In genomic region chr9:129885670-129886106, GRCh38 we compare ENCODE assay signal across 8 cellular contexts. TPM values are rescaled to one million over a fixed set of nuclear protein-coding genes. Genes with fewer than 3 reads are reported as not detected.
DNase-seq lines count a peak whose midpoint lies in the region; ATAC-seq and TF ChIP-seq lines count a peak whose summit lies in the region.

No MANE protein-coding gene starts in this region.

- H3K27me3 Mint-ChIP-seq in IgD-negative memory B cell (peaks cover 2% of the 10 kb centered on the region), neural progenitor cell (ENCODE audit: insufficient read depth, low read depth) (peaks cover 2% of the 10 kb centered on the region)
- no peaks in the 10 kb centered on the region for H3K27me3 Mint-ChIP-seq in stimulated activated naive CD8-positive, alpha-beta T cell treated with anti-CD3 and anti-CD28 coated beads, Interleukin-15, amount 100 ng/mL, for 72 hours

- no peaks in the 10 kb centered on the region for H3K27me3 ChIP-seq in neural progenitor cell

- peak; percentile 48 for ATAC-seq in stimulated activated naive CD8-positive, alpha-beta T cell treated with anti-CD3 and anti-CD28 coated beads, Interleukin-15, amount 100 ng/mL, for 72 hours

- DNase-seq in Ammon's horn (ENCODE audit: low spot score), result peak; percentile 87
- DNase-seq in GM19238 (ENCODE audit: insufficient read length, low spot score), result peak; percentile 56
- peak; percentile 66 for DNase-seq in SIG-M5 (lab: John Stamatoyannopoulos, UW)
- peak; percentile 79 for DNase-seq in activated gamma-delta T cell (lab: John Stamatoyannopoulos, UW)
- DNase-seq in foreskin fibroblast, result peak; percentile 93 to 98
- peak; percentile 92 for DNase-seq in neural progenitor cell (ENCODE audit: low spot score)
- peak; percentile 96 for DNase-seq in stimulated activated naive CD8-positive, alpha-beta T cell treated with anti-CD3 and anti-CD28 coated beads, Interleukin-15, amount 100 ng/mL, for 72 hours

- peaks cover 26% of the 10 kb centered on the region for H3F3A ChIP-seq in neural progenitor cell (ENCODE audit: low read depth)

- peak overlapping the region in 1 of 2 donors; percentile 34 for H3K4me3 ChIP-seq in foreskin fibroblast (ENCODE audit: low read depth in 1 of 2, low read length in 2 of 2)
- peak overlapping the region; percentile 21 for H3K4me3 ChIP-seq in neural progenitor cell

- no peak overlapping the region for H2AFZ ChIP-seq in neural progenitor cell (replicated peaks)

- peak; percentile 95 for TF ChIP-seq CTCF in foreskin fibroblast (IDR thresholded peaks at IDR 0.05; ENCODE audit: low read depth, low read length)
- TF ChIP-seq CTCF in neural progenitor cell (IDR thresholded peaks at IDR 0.05), result peak; percentile 82

- no peaks in the 10 kb centered on the region for H3K79me2 ChIP-seq in neural progenitor cell (ENCODE audit: low read depth)

- H3K4me1 ChIP-seq in neural progenitor cell, result peaks cover 30% of the 10 kb centered on the region

- peak overlapping the region; percentile 67 for H3K4me2 ChIP-seq in neural progenitor cell

- peaks cover 36 to 48% (median 43%) of the 10 kb centered on the region in 3 donors for H3K4me1 Mint-ChIP-seq in IgD-negative memory B cell
- H3K4me1 Mint-ChIP-seq in neural progenitor cell, result peaks cover 44% of the 10 kb centered on the region
- peaks cover 58% of the 10 kb centered on the region for H3K4me1 Mint-ChIP-seq in stimulated activated naive CD8-positive, alpha-beta T cell treated with anti-CD3 and anti-CD28 coated beads, Interleukin-15, amount 100 ng/mL, for 72 hours

- H3K9me3 Mint-ChIP-seq in IgD-negative memory B cell, result no peaks in the 10 kb centered on the region
- no peaks in the 10 kb centered on the region for H3K9me3 Mint-ChIP-seq in neural progenitor cell
- H3K9me3 Mint-ChIP-seq in stimulated activated naive CD8-positive, alpha-beta T cell treated with anti-CD3 and anti-CD28 coated beads, Interleukin-15, amount 100 ng/mL, for 72 hours, result no peaks in the 10 kb centered on the region

- H3K36me3 Mint-ChIP-seq in IgD-negative memory B cell, result no peaks in the 10 kb centered on the region
- peaks cover 14% of the 10 kb centered on the region for H3K36me3 Mint-ChIP-seq in neural progenitor cell

- H3K36me3 ChIP-seq in neural progenitor cell, result no peaks in the 10 kb centered on the region

- no peaks in the 10 kb centered on the region for H4K20me1 ChIP-seq in neural progenitor cell (ENCODE audit: low read depth)

- H3K27ac Mint-ChIP-seq in IgD-negative memory B cell (peak overlapping the region; percentile 94 to 100 (median 98)), neural progenitor cell (no peak overlapping the region)
- H3K27ac Mint-ChIP-seq in stimulated activated naive CD8-positive, alpha-beta T cell treated with anti-CD3 and anti-CD28 coated beads, Interleukin-15, amount 100 ng/mL, for 72 hours, result peak overlapping the region; percentile 98 to 99

- no peak overlapping the region for H3K27ac ChIP-seq in neural progenitor cell

- H3K9ac ChIP-seq in neural progenitor cell, result no peak overlapping the region

- peak overlapping the region; percentile 79 to 98 (median 94) for H3K4me3 Mint-ChIP-seq in IgD-negative memory B cell
- H3K4me3 Mint-ChIP-seq in neural progenitor cell, result no peak overlapping the region
- H3K4me3 Mint-ChIP-seq in stimulated activated naive CD8-positive, alpha-beta T cell treated with anti-CD3 and anti-CD28 coated beads, Interleukin-15, amount 100 ng/mL, for 72 hours, result peak overlapping the region; percentile 86 to 91

- H3K9me3 ChIP-seq in neural progenitor cell (ENCODE audit: low read depth), result no peaks in the 10 kb centered on the region

RNA-seq across cellular contexts. Expression of gene USP20, which starts 50.4 kb away (rescaled TPM):
- polyA plus RNA-seq in IgD-negative memory B cell, result 24.5 TPM
- total RNA-seq in neural progenitor cell (ENCODE audit: low replicate concordance), result 10.8 and 25.2 TPM in 2 replicates

RNA-seq across cellular contexts. Expression of gene C9orf78, which starts 50.6 kb away (rescaled TPM):
- polyA plus RNA-seq in IgD-negative memory B cell, result 119 TPM
- 40.9 and 42.2 TPM in 2 replicates for total RNA-seq in neural progenitor cell (ENCODE audit: low replicate concordance)
